7 cellular contexts compared by ENCODE assay signal in genomic region chr11:65917077-65917433, GRCh38. TPM values are rescaled to one million over a fixed set of nuclear protein-coding genes. Genes with fewer than 3 reads are reported as not detected.
DNase-seq lines count a peak whose midpoint lies in the region; ATAC-seq, FAIRE-seq and TF ChIP-seq lines count a peak whose summit lies in the region.
"Had no signal": no experiment of that assay in that cellular context is flagged by ENCODE, and none has a peak within 500 bp of the region (broad histone marks: within the 10 kb centered on the region; RNA-seq: fewer than 3 reads in every experiment).

No MANE protein-coding gene starts in this region.

- H3K9me1 ChIP-seq in K562 (ENCODE audit: control insufficient read depth, insufficient read depth, low read length), result no peaks in the 10 kb centered on the region

- ATAC-seq in K562, result no peak
- ATAC-seq in HG02970 (IDR thresholded peaks at IDR 0.05; ENCODE audit: low FRiP score, unreplicated experiment), result no peak

- H3K4me3 ChIP-seq in K562, result no peak overlapping the region
- peak overlapping the region; percentile 97 for H3K4me3 ChIP-seq in rectal smooth muscle tissue (ENCODE audit: low read length)

- H3K9ac ChIP-seq in K562 (ENCODE audit: insufficient read depth in 1 of 2, low read depth in 2 of 2, low read length in 2 of 2) (peak overlapping the region in 1 of 2 experiments; percentile 96; a peak in 1 of 4 replicates), rectal smooth muscle tissue (ENCODE audit: low read length) (no peak overlapping the region)

- H3K36me3 ChIP-seq in K562 (ENCODE audit: control insufficient read depth, insufficient read depth, low read length) (peaks cover 20% of the 10 kb centered on the region; the same call in 1 of the 3 replicates), rectal smooth muscle tissue (ENCODE audit: control insufficient read depth, insufficient read depth, low read length) (peaks cover 4% of the 10 kb centered on the region)

- WGBS in K562 (ENCODE audit: insufficient coverage, low coverage, missing lambda C conversion rate), result 80% methylated on average over 3 of the region's 3 CpGs

- DNase-seq in HT1080 (ENCODE audit: low read depth) (peak; percentile 55), K562 (ENCODE audit: extremely low read depth in 1 of 4, low spot score in 3 of 4) (no peak), NCI-H526 (lab: John Stamatoyannopoulos, UW) (no peak), activated gamma-delta T cell (lab: John Stamatoyannopoulos, UW) (no peak)

- intact Hi-C loops in K562 (cut with micrococcal nuclease), result no loop called here

- BruUV-seq in K562 (replicated peaks; lab: Mats Ljungman, UMichigan), result no TSS peak

- peak; percentile 42 for FAIRE-seq in K562 (lab: Jason Lieb, UNC)

- H3K4me1 ChIP-seq in K562 (replicated peaks in 1 of 2; ENCODE audit: control insufficient read depth in 2 of 2, insufficient read depth in 2 of 2, low read length in 2 of 2), result peaks cover 36 to 69% of the 10 kb centered on the region in 2 experiments
- H3K4me1 ChIP-seq in rectal smooth muscle tissue (ENCODE audit: control insufficient read depth, insufficient read depth, low read length), result peaks cover 34% of the 10 kb centered on the region

- H4K20me1 ChIP-seq in K562 (replicated peaks; ENCODE audit: control insufficient read depth, insufficient read depth, low read length), result no peaks in the 10 kb centered on the region

- no peak overlapping the region for H3K4me2 ChIP-seq in K562 (ENCODE audit: insufficient read depth, low read length)

- H3K27ac ChIP-seq in K562 (ENCODE audit: extremely low read depth, low read depth, low read length), result no peak overlapping the region
- H3K27ac ChIP-seq in rectal smooth muscle tissue (ENCODE audit: low read depth, low read length), result peak overlapping the region; percentile 88

- TF ChIP-seq EP300 in K562 (IDR thresholded peaks at IDR 0.05; ENCODE audit: low read length), result no peak

- CTCF ChIA-PET in K562 (lab: Yijun Ruan, JAX; ENCODE audit: low intra/inter-chr PET ratio), result no interaction called here

- in situ Hi-C loops in K562 (cut with MboI), result no loop called here

- H3K9me3 ChIP-seq in K562 (replicated peaks; ENCODE audit: control insufficient read depth, insufficient read depth, low read depth, low read length), result no peaks in the 10 kb centered on the region

- no peak for TF ChIP-seq CTCF in K562 (IDR thresholded peaks at IDR 0.05 in 2 of 3, conservative IDR thresholded peaks at IDR 0.05 in 1 of 3; ENCODE audit: insufficient read depth in 2 of 3, low read depth in 1 of 3, low read length in 3 of 3)

- no peaks in the 10 kb centered on the region for H3K27me3 ChIP-seq in K562 (ENCODE audit: control insufficient read depth in 2 of 2, insufficient read depth in 2 of 2, low read length in 2 of 2)
- no peaks in the 10 kb centered on the region for H3K27me3 ChIP-seq in rectal smooth muscle tissue (ENCODE audit: control insufficient read depth, insufficient read depth, low read length)

- POLR2A ChIA-PET in K562 (lab: Yijun Ruan, JAX), result interaction anchor here (1.4 to 2.1 kb wide), 4 partner anchors 11 to 27 kb away, joined by 5 to 11 read pairs (median 10); partner anchors contain the start of gene CCDC85B

- TF ChIP-seq RAD21 in K562 (CRISPR knock-in tag; conservative IDR thresholded peaks at IDR 0.05 in 1 of 2, IDR thresholded peaks at IDR 0.05 in 1 of 2), result no peak

- peaks cover 31% of the 10 kb centered on the region for H3K79me2 ChIP-seq in K562 (ENCODE audit: control insufficient read depth, insufficient read depth, low read length)

- no peak overlapping the region for H2AFZ ChIP-seq in K562 (ENCODE audit: low read depth, low read length)

- no peak for TF ChIP-seq POLR2A in K562 (conservative IDR thresholded peaks at IDR 0.05)

RNA-seq across cellular contexts. Expression of gene C11orf68, which starts 1.8 kb away (rescaled TPM):
- total RNA-seq in HT1080 (2014; rRNA removed; shearing (Covaris generic)), result 44.0 and 64.7 TPM in 2 replicates
- polyA plus RNA-seq in HT1080 (2015; cell fraction: cytosol; rRNA removed), result 81.2 and 103 TPM in 2 replicates
- polyA plus RNA-seq in HT1080 (2015; cell fraction: nucleus; rRNA removed), result 52.2 and 66.5 TPM in 2 replicates
- 10.7 and 38.4 TPM in 2 replicates for total RNA-seq in K562 (2011; cell fraction: chromatin; rRNA removed; ENCODE audit: low replicate concordance)
- total RNA-seq in K562 (2011; cell fraction: nucleolus; rRNA removed), result 35.5 and 41.9 TPM in 2 replicates
- total RNA-seq in K562 (2011; cell fraction: nucleoplasm; rRNA removed), result 27.5 and 27.9 TPM in 2 replicates
- total RNA-seq in K562 (2014; rRNA removed) (6.6 and 11.1 TPM in 2 replicates), K562 (2014; rRNA removed; fragmentation: Illumina TruSeq; extraction: Trizol) (7.2 and 10.6 TPM in 2 replicates), K562 (2015; rRNA removed; fragmentation: Illumina TruSeq; extraction: Trizol) (12.8 and 14.3 TPM in 2 replicates), K562 (2021) (34.5 and 35.9 TPM in 2 replicates)
- polyA plus RNA-seq in K562 (2011; rRNA removed) (18.9 and 34.0 TPM in 2 replicates), K562 (2014; fragmentation: Illumina TruSeq; extraction: Trizol) (31.7 and 40.6 TPM in 2 replicates), K562 (2014; fragmentation: Nextera tagmentation; extraction: Ambion mirVana) (1 to 10 TPM; 3.6 to 4.6 TPM), K562 (2014; rRNA removed) (26.6 and 31.3 TPM in 2 replicates)
- 54.6 and 96.4 TPM in 2 replicates for polyA plus RNA-seq in K562 (2011; cell fraction: cytosol; rRNA removed)
- polyA plus RNA-seq in K562 (2011; cell fraction: nucleus; rRNA removed), result 44.1 and 53.6 TPM in 2 replicates
- 26.5 and 54.0 TPM in 2 replicates for polyA plus RNA-seq in K562 (2012)
- polyA minus RNA-seq in K562 (2011; rRNA and poly(A)+ RNA removed), result 9.8 and 12.4 TPM in 2 replicates
- 20.2 and 22.9 TPM in 2 replicates for polyA minus RNA-seq in K562 (2011; cell fraction: cytosol; rRNA and poly(A)+ RNA removed)
- 18.7 and 26.1 TPM in 2 replicates for polyA minus RNA-seq in K562 (2011; cell fraction: nucleus; rRNA and poly(A)+ RNA removed)

RNA-seq across cellular contexts. Expression of gene DRAP1, which starts 2.2 kb away (rescaled TPM):
- 355 and 356 TPM in 2 replicates for total RNA-seq in HT1080 (2014; rRNA removed; shearing (Covaris generic))
- polyA plus RNA-seq in HT1080 (2015; cell fraction: cytosol; rRNA removed), result 241 and 261 TPM in 2 replicates
- 209 and 260 TPM in 2 replicates for polyA plus RNA-seq in HT1080 (2015; cell fraction: nucleus; rRNA removed)
- 7.1 and 14.3 TPM in 2 replicates for total RNA-seq in K562 (2011; cell fraction: chromatin; rRNA removed; ENCODE audit: low replicate concordance)
- 10.8 and 17.7 TPM in 2 replicates for total RNA-seq in K562 (2011; cell fraction: nucleolus; rRNA removed)
- 6.3 and 10.6 TPM in 2 replicates for total RNA-seq in K562 (2011; cell fraction: nucleoplasm; rRNA removed)
- total RNA-seq in K562 (2014; rRNA removed) (189 and 200 TPM in 2 replicates), K562 (2014; rRNA removed; fragmentation: Illumina TruSeq; extraction: Trizol) (25.2 and 30.3 TPM in 2 replicates), K562 (2015; rRNA removed; fragmentation: Illumina TruSeq; extraction: Trizol) (124 and 127 TPM in 2 replicates), K562 (2021) (92.2 and 92.9 TPM in 2 replicates)
- polyA plus RNA-seq in K562 (2011; rRNA removed) (32.6 and 40.4 TPM in 2 replicates), K562 (2014; fragmentation: Illumina TruSeq; extraction: Trizol) (108 and 122 TPM in 2 replicates), K562 (2014; fragmentation: Nextera tagmentation; extraction: Ambion mirVana) (10 to 100 TPM in 1 of 2 experiments, 1 to 10 TPM in 1; 9.6 to 14.3 TPM), K562 (2014; rRNA removed) (167 and 169 TPM in 2 replicates)
- polyA plus RNA-seq in K562 (2011; cell fraction: cytosol; rRNA removed), result 58.8 and 72.4 TPM in 2 replicates
- 44.8 and 52.7 TPM in 2 replicates for polyA plus RNA-seq in K562 (2011; cell fraction: nucleus; rRNA removed)
- polyA plus RNA-seq in K562 (2012), result 130 and 155 TPM in 2 replicates
- polyA minus RNA-seq in K562 (2011; rRNA and poly(A)+ RNA removed), result 5.1 and 10.2 TPM in 2 replicates
- polyA minus RNA-seq in K562 (2011; cell fraction: cytosol; rRNA and poly(A)+ RNA removed), result 21.1 and 26.8 TPM in 2 replicates
- polyA minus RNA-seq in K562 (2011; cell fraction: nucleus; rRNA and poly(A)+ RNA removed), result 6.7 and 7.8 TPM in 2 replicates

RNA-seq across cellular contexts. Expression of gene FOSL1, which starts 16.9 kb away (rescaled TPM):
- total RNA-seq in HT1080 (2014; rRNA removed; shearing (Covaris generic)), result 236 and 374 TPM in 2 replicates
- 579 and 580 TPM in 2 replicates for polyA plus RNA-seq in HT1080 (2015; cell fraction: cytosol; rRNA removed)
- 258 and 269 TPM in 2 replicates for polyA plus RNA-seq in HT1080 (2015; cell fraction: nucleus; rRNA removed)
- total RNA-seq in K562 (2011; cell fraction: chromatin; rRNA removed; ENCODE audit: low replicate concordance), result 27.7 and 48.1 TPM in 2 replicates
- 22.8 and 24.7 TPM in 2 replicates for total RNA-seq in K562 (2011; cell fraction: nucleolus; rRNA removed)
- total RNA-seq in K562 (2011; cell fraction: nucleoplasm; rRNA removed), result 23.9 and 41.4 TPM in 2 replicates
- total RNA-seq in K562 (2014; rRNA removed) (18.6 and 21.3 TPM in 2 replicates), K562 (2014; rRNA removed; fragmentation: Illumina TruSeq; extraction: Trizol) (4.6 and 6.2 TPM in 2 replicates), K562 (2015; rRNA removed; fragmentation: Illumina TruSeq; extraction: Trizol) (10.0 and 12.4 TPM in 2 replicates), K562 (2021) (26.1 and 28.7 TPM in 2 replicates)
- polyA plus RNA-seq in K562 (2011; rRNA removed) (5.3 and 9.0 TPM in 2 replicates), K562 (2014; fragmentation: Illumina TruSeq; extraction: Trizol) (26.9 and 39.6 TPM in 2 replicates), K562 (2014; fragmentation: Nextera tagmentation; extraction: Ambion mirVana) (1 to 10 TPM; 3.5 to 4.2 TPM), K562 (2014; rRNA removed) (16.3 and 16.9 TPM in 2 replicates)
- 7.6 and 12.9 TPM in 2 replicates for polyA plus RNA-seq in K562 (2011; cell fraction: cytosol; rRNA removed)
- 10.1 and 26.6 TPM in 2 replicates for polyA plus RNA-seq in K562 (2011; cell fraction: nucleus; rRNA removed)
- polyA plus RNA-seq in K562 (2012), result 24.9 and 29.1 TPM in 2 replicates
- 4.3 and 5.1 TPM in 2 replicates for polyA minus RNA-seq in K562 (2011; rRNA and poly(A)+ RNA removed)
- polyA minus RNA-seq in K562 (2011; cell fraction: cytosol; rRNA and poly(A)+ RNA removed), result 7.8 and 8.3 TPM in 2 replicates
- 6.1 and 10.8 TPM in 2 replicates for polyA minus RNA-seq in K562 (2011; cell fraction: nucleus; rRNA and poly(A)+ RNA removed)

RNA-seq across cellular contexts. Expression of gene CCDC85B, which starts 26.6 kb away (rescaled TPM):
- total RNA-seq in HT1080 (2014; rRNA removed; shearing (Covaris generic)), result 135 and 146 TPM in 2 replicates
- polyA plus RNA-seq in HT1080 (2015; cell fraction: cytosol; rRNA removed), result 153 and 193 TPM in 2 replicates
- 65.8 and 67.2 TPM in 2 replicates for polyA plus RNA-seq in HT1080 (2015; cell fraction: nucleus; rRNA removed)
- 1.2 and 7.1 TPM in 2 replicates for total RNA-seq in K562 (2011; cell fraction: chromatin; rRNA removed; ENCODE audit: low replicate concordance)
- 15.7 and 17.8 TPM in 2 replicates for total RNA-seq in K562 (2011; cell fraction: nucleolus; rRNA removed)
- total RNA-seq in K562 (2011; cell fraction: nucleoplasm; rRNA removed), result 7.0 and 7.4 TPM in 2 replicates
- 138 and 161 TPM in 2 replicates for total RNA-seq in K562 (2014; rRNA removed)
- 0.26 and 0.29 TPM in 2 replicates for total RNA-seq in K562 (2014; rRNA removed; fragmentation: Illumina TruSeq; extraction: Trizol)
- 6.2 and 11.7 TPM in 2 replicates for total RNA-seq in K562 (2015; rRNA removed; fragmentation: Illumina TruSeq; extraction: Trizol)
- total RNA-seq in K562 (2021), result 64.4 and 74.8 TPM in 2 replicates
- 6.8 and 7.9 TPM in 2 replicates for polyA plus RNA-seq in K562 (2011; rRNA removed)
- polyA plus RNA-seq in K562 (2011; cell fraction: cytosol; rRNA removed), result 19.3 and 81.8 TPM in 2 replicates
- 7.6 and 15.8 TPM in 2 replicates for polyA plus RNA-seq in K562 (2011; cell fraction: nucleus; rRNA removed)
- polyA plus RNA-seq in K562 (2012), result 35.5 and 38.4 TPM in 2 replicates
- polyA plus RNA-seq in K562 (2014; fragmentation: Illumina TruSeq; extraction: Trizol), result 0.30 and 1.9 TPM in 2 replicates
- polyA plus RNA-seq in K562 (2014; fragmentation: Nextera tagmentation; extraction: Ambion mirVana), result under 1 TPM; 0.14 to 0.29 TPM
- 92.3 TPM in 2 replicates for polyA plus RNA-seq in K562 (2014; rRNA removed)
- polyA minus RNA-seq in K562 (2011; rRNA and poly(A)+ RNA removed), result 0.27 and 0.49 TPM in 2 replicates
- 11.3 and 22.7 TPM in 2 replicates for polyA minus RNA-seq in K562 (2011; cell fraction: cytosol; rRNA and poly(A)+ RNA removed)
- 9.6 and 14.0 TPM in 2 replicates for polyA minus RNA-seq in K562 (2011; cell fraction: nucleus; rRNA and poly(A)+ RNA removed)

RNA-seq across cellular contexts. Expression of gene TSGA10IP, which starts 28.2 kb away (rescaled TPM):
- total RNA-seq in HT1080 (2014; rRNA removed; shearing (Covaris generic)), result 0.05 TPM in 1 of 2 replicates, not detected in the other
- 0.28 and 0.29 TPM in 2 replicates for polyA plus RNA-seq in HT1080 (2015; cell fraction: cytosol; rRNA removed)
- polyA plus RNA-seq in HT1080 (2015; cell fraction: nucleus; rRNA removed), result 0.35 TPM in 1 of 2 replicates, not detected in the other
- total RNA-seq in K562 (2011; cell fraction: chromatin; rRNA removed; ENCODE audit: low replicate concordance), result not detected in 2 replicates
- not detected in 2 replicates for total RNA-seq in K562 (2011; cell fraction: nucleolus; rRNA removed)
- total RNA-seq in K562 (2011; cell fraction: nucleoplasm; rRNA removed), result not detected in 2 replicates
- total RNA-seq in K562 (2014; rRNA removed) (not detected in 2 replicates), K562 (2014; rRNA removed; fragmentation: Illumina TruSeq; extraction: Trizol) (not detected in 2 replicates), K562 (2015; rRNA removed; fragmentation: Illumina TruSeq; extraction: Trizol) (not detected in 2 replicates), K562 (2021) (not detected in 2 replicates)
- polyA plus RNA-seq in K562 (2011; rRNA removed) (not detected in 2 replicates), K562 (2014; fragmentation: Illumina TruSeq; extraction: Trizol) (not detected in 2 replicates), K562 (2014; fragmentation: Nextera tagmentation; extraction: Ambion mirVana) (not detected), K562 (2014; rRNA removed) (not detected in 2 replicates)
- not detected in 2 replicates for polyA plus RNA-seq in K562 (2011; cell fraction: cytosol; rRNA removed)
- polyA plus RNA-seq in K562 (2011; cell fraction: nucleus; rRNA removed), result not detected in 2 replicates
- polyA plus RNA-seq in K562 (2012), result not detected in 2 replicates
- polyA minus RNA-seq in K562 (2011; rRNA and poly(A)+ RNA removed), result not detected in 2 replicates
- polyA minus RNA-seq in K562 (2011; cell fraction: cytosol; rRNA and poly(A)+ RNA removed), result not detected in 2 replicates
- polyA minus RNA-seq in K562 (2011; cell fraction: nucleus; rRNA and poly(A)+ RNA removed), result not detected in 2 replicates
- total RNA-seq: glomerular endothelial cell had no signal
